Comparison of ENCODE assay signal across 8 cellular contexts in genomic region chr6:36874443-36875249, GRCh38. TPM values are rescaled to one million over a fixed set of nuclear protein-coding genes. Genes with fewer than 3 reads are reported as not detected.
A peak's percentile ranks its signal among the peaks of the same experiment; 100 is the strongest.
DNase-seq lines count a peak whose midpoint lies in the region; ATAC-seq, FAIRE-seq and TF ChIP-seq lines count a peak whose summit lies in the region.

TSS of gene PPIL1 (minus strand) at chr6:36874803. CDS start at chr6:36874772, 31 bp downstream.

- peak; percentile 99 for DNase-seq in NCI-H748 (lab: John Stamatoyannopoulos, UW; ENCODE audit: unreplicated experiment)
- DNase-seq in activated CD4-positive, alpha-beta T cell treated with anti-CD3 and anti-CD28 coated beads, Interleukin-2, amount 50 U/mL, for 4 hours, result peak; percentile 80 to 81
- peak; percentile 83 to 94 for DNase-seq in dermis microvascular lymphatic vessel endothelial cell (ENCODE audit: low read depth in 2 of 2)
- peak; percentile 90 for DNase-seq in HepG2 (ENCODE audit: low spot score)
- peak; percentile 79 for DNase-seq in stimulated activated CD4-positive, alpha-beta T cell treated with anti-CD3 and anti-CD28 coated beads, Interleukin-4, amount 100 ng/mL, for 1 hour

- H3K36me3 ChIP-seq in BLaER1, result peaks cover 25% of the 10 kb centered on the region
- H3K36me3 ChIP-seq in HepG2 (replicated peaks in 1 of 2; ENCODE audit: control insufficient read depth in 1 of 2, insufficient read depth in 2 of 2, low read length in 2 of 2), result peaks cover 1 to 23% of the 10 kb centered on the region in 2 experiments; a peak in 4 of 5 replicates

- CTCF ChIA-PET in HepG2 (lab: Yijun Ruan, JAX; ENCODE audit: low intra/inter-chr PET ratio, low total read pairs), result interaction anchor here (0.6 to 1.8 kb wide), 4 partner anchors 11 to 109 kb away, joined by 3 to 8 read pairs (median 4); partner anchors contain the start of gene C6orf89

- H3K4me2 ChIP-seq in BLaER1 (peak within 1 kb of the TSS; percentile 84), HepG2 (ENCODE audit: low read depth, low read length) (peak within 1 kb of the TSS; percentile 92)

- H3K9me3 ChIP-seq in BLaER1 (no peaks in the 10 kb centered on the region), HepG2 (ENCODE audit: low read length) (no peaks in the 10 kb centered on the region)

- FAIRE-seq in HepG2 (lab: Jason Lieb, UNC), result peak; percentile 81

- peak within 1 kb of the TSS; percentile 98 for H2AFZ ChIP-seq in HepG2 (ENCODE audit: low read length)

- BruUV-seq in HepG2 (replicated peaks; lab: Mats Ljungman, UMichigan), result no TSS peak

- WGBS in HepG2 (ENCODE audit: low lambda C conversion rate), result under 1% methylated on average over 53 of the region's 54 CpGs

- H3K4me1 ChIP-seq in BLaER1, result peaks cover 36% of the 10 kb centered on the region
- H3K4me1 ChIP-seq in HepG2 (ENCODE audit: insufficient read depth, low read length), result peaks cover 49% of the 10 kb centered on the region

- intact Hi-C loops in HepG2 (cut with micrococcal nuclease; ENCODE audit: unreplicated experiment), result no loop called here

- H3K79me2 ChIP-seq in HepG2 (ENCODE audit: insufficient read depth, low read length), result peaks cover 22% of the 10 kb centered on the region

- ATAC-seq in GM19324 (IDR thresholded peaks at IDR 0.05; ENCODE audit: low FRiP score, unreplicated experiment) (peak; percentile 79), HG03520 (IDR thresholded peaks at IDR 0.05; ENCODE audit: unreplicated experiment) (peak; percentile 68), HepG2 (peak; percentile 91)

- POLR2A ChIA-PET in HepG2 (lab: Yijun Ruan, JAX), result interaction anchor here (0.6 to 2.9 kb wide), 20 partner anchors 9 to 1373 kb away, joined by 3 to 61 read pairs (median 4); partner anchors contain the start of genes C6orf89, CDKN1A, MTCH1 and TBC1D22B

- no peaks in the 10 kb centered on the region for H3K27me3 ChIP-seq in BLaER1
- peaks cover 0 to 13% of the 10 kb centered on the region in 2 experiments; a peak in 2 of 5 replicates for H3K27me3 ChIP-seq in HepG2 (ENCODE audit: control insufficient read depth in 1 of 2, insufficient read depth in 2 of 2, low read length in 2 of 2)

- no peak for TF ChIP-seq EP300 in HepG2 (IDR thresholded peaks at IDR 0.05; ENCODE audit: low read depth in 2 of 2, low read length in 2 of 2)
- TF ChIP-seq EP300 in HepG2 (CRISPR knock-in tag; IDR thresholded peaks at IDR 0.05; ENCODE audit: borderline replicate concordance), result peak; percentile 13; the same call in 1 of the 2 replicates

- peak within 1 kb of the TSS; percentile 88 for H3K4me3 ChIP-seq in BLaER1
- peak within 1 kb of the TSS; percentile 79 to 94 (median 83) for H3K4me3 ChIP-seq in HepG2 (replicated peaks in 1 of 3; ENCODE audit: insufficient read depth in 1 of 3, low read depth in 2 of 3, low read length in 3 of 3)

- H3K9ac ChIP-seq in BLaER1 (peak within 1 kb of the TSS; percentile 92), HepG2 (ENCODE audit: insufficient read depth, low read depth, low read length) (peak within 1 kb of the TSS; percentile 90)

- peak; percentile 51; the same call in 1 of the 2 replicates for TF ChIP-seq RAD21 in HepG2 (CRISPR knock-in tag; IDR thresholded peaks at IDR 0.05)

- peak; percentile 67 to 78; a peak in 3 of 4 replicates for TF ChIP-seq POLR2A in HepG2 (IDR thresholded peaks at IDR 0.05; ENCODE audit: insufficient read depth in 1 of 2, low read depth in 2 of 2, low read length in 2 of 2)

- in situ Hi-C loops in HepG2 (cut with HindIII; ENCODE audit: extremely low pct_ligation_motif_present, low pct_unique_long_range_greater_than_20kb), result no loop called here

- TF ChIP-seq CTCF in HepG2 (CRISPR knock-in tag; IDR thresholded peaks at IDR 0.05), result no peak

- H4K20me1 ChIP-seq in BLaER1 (no peaks in the 10 kb centered on the region), HepG2 (ENCODE audit: insufficient read depth, low read length) (no peaks in the 10 kb centered on the region)

- H3K27ac ChIP-seq in BLaER1 (peak within 1 kb of the TSS; percentile 95), HepG2 (ENCODE audit: extremely low read length, insufficient read depth, low read length) (peak within 1 kb of the TSS; percentile 83)

TF ChIP-seq in HepG2, 621 proteins besides CTCF, POLR2A, EP300 and RAD21 (continues in another document):
- TF ChIP-seq ZNF329 (CRISPR knock-in tag; IDR thresholded peaks at IDR 0.05; ENCODE audit: low read depth), result peak; percentile 89
- peak; percentile 87; the same call in 1 of the 2 replicates for TF ChIP-seq SNAI1 (CRISPR knock-in tag; IDR thresholded peaks at IDR 0.05; ENCODE audit: borderline replicate concordance)
- peak; percentile 90 for TF ChIP-seq NFYC (CRISPR knock-in tag; IDR thresholded peaks at IDR 0.05)
- TF ChIP-seq RELA (CRISPR knock-in tag; IDR thresholded peaks at IDR 0.05), result peak; percentile 70; the same call in 1 of the 2 replicates
- peak; percentile 67; the same call in 1 of the 2 replicates for TF ChIP-seq ZNF503 (CRISPR knock-in tag; IDR thresholded peaks at IDR 0.05)
- TF ChIP-seq STAT5B (CRISPR knock-in tag; IDR thresholded peaks at IDR 0.05), result 0 out of 2 replicates have a peak, but pooled peaks have one; percentile 61
- peak; percentile 96 for TF ChIP-seq MAX (IDR thresholded peaks at IDR 0.05)
- TF ChIP-seq TFE3 (CRISPR knock-in tag; IDR thresholded peaks at IDR 0.05), result no peak; the same call in 1 of the 2 replicates
- TF ChIP-seq ZNF234 (CRISPR knock-in tag; conservative IDR thresholded peaks at IDR 0.05), result 0 out of 2 replicates have a peak, but pooled peaks have one; percentile 60
- peak; percentile 62; the same call in 1 of the 2 replicates for TF ChIP-seq KLF9 (CRISPR knock-in tag; IDR thresholded peaks at IDR 0.05; ENCODE audit: low read depth)

RNA-seq across cellular contexts. Expression of gene PPIL1, which starts in this region (rescaled TPM):
- total RNA-seq in dermis microvascular lymphatic vessel endothelial cell (20.9 and 22.2 TPM in 2 replicates), HepG2 (2016; rRNA removed; fragmentation: Illumina TruSeq; extraction: Trizol) (144 and 202 TPM in 2 replicates)
- 18.7 and 21.1 TPM in 2 replicates for total RNA-seq in HepG2 (2016; cell fraction: cytosol; rRNA removed; fragmentation: Illumina TruSeq; extraction: Trizol; ENCODE audit: low read depth)
- total RNA-seq in HepG2 (2016; cell fraction: insoluble cytoplasmic fraction; rRNA removed; fragmentation: Illumina TruSeq; extraction: Trizol), result 144 and 223 TPM in 2 replicates
- 75.0 TPM in 2 replicates for total RNA-seq in HepG2 (2016; cell fraction: membrane; rRNA removed; fragmentation: Illumina TruSeq; extraction: Trizol)
- 60.3 and 65.1 TPM in 2 replicates for total RNA-seq in HepG2 (2016; cell fraction: nucleus; rRNA removed; fragmentation: Illumina TruSeq; extraction: Trizol)
- 59.0 and 74.2 TPM in 2 replicates for polyA plus RNA-seq in HepG2 (2011; rRNA removed)
- 53.5 and 73.2 TPM in 2 replicates for polyA plus RNA-seq in HepG2 (2011; cell fraction: cytosol; rRNA removed)
- 9.9 and 13.8 TPM in 2 replicates for polyA plus RNA-seq in HepG2 (2011; cell fraction: nucleus; rRNA removed)
- 62.2 and 66.4 TPM in 2 replicates for polyA plus RNA-seq in HepG2 (2012)
- polyA plus RNA-seq in HepG2 (2016; cell fraction: cytosol; fragmentation: Illumina TruSeq; extraction: Trizol; ENCODE audit: low read depth), result 20.3 and 21.1 TPM in 2 replicates
- 209 and 228 TPM in 2 replicates for polyA plus RNA-seq in HepG2 (2016; cell fraction: insoluble cytoplasmic fraction; fragmentation: Illumina TruSeq; extraction: Trizol; ENCODE audit: low read depth)
- polyA plus RNA-seq in HepG2 (2016; cell fraction: membrane; fragmentation: Illumina TruSeq; extraction: Trizol; ENCODE audit: low read depth), result 57.0 and 58.9 TPM in 2 replicates
- 73.7 and 81.3 TPM in 2 replicates for polyA plus RNA-seq in HepG2 (2016; cell fraction: nucleus; fragmentation: Illumina TruSeq; extraction: Trizol; ENCODE audit: insufficient read depth, low read depth)
- polyA minus RNA-seq in HepG2 (2011; rRNA and poly(A)+ RNA removed; ENCODE audit: low replicate concordance), result 69.1 and 72.7 TPM in 2 replicates
- 31.7 and 39.2 TPM in 2 replicates for polyA minus RNA-seq in HepG2 (2011; cell fraction: cytosol; rRNA and poly(A)+ RNA removed)
- 17.1 and 20.0 TPM in 2 replicates for polyA minus RNA-seq in HepG2 (2011; cell fraction: nucleus; rRNA and poly(A)+ RNA removed)

Comparison
In these comparisons a context has a peak if more than half of its experiments do, and no peak if none do; other contexts are left out.
1. Peak in every context shown above with its lines: DNase-seq, ATAC-seq, H3K4me3 ChIP-seq and H3K27ac ChIP-seq.